ENCODE assay signal across 1 cellular context in the genomic region with DNA sequence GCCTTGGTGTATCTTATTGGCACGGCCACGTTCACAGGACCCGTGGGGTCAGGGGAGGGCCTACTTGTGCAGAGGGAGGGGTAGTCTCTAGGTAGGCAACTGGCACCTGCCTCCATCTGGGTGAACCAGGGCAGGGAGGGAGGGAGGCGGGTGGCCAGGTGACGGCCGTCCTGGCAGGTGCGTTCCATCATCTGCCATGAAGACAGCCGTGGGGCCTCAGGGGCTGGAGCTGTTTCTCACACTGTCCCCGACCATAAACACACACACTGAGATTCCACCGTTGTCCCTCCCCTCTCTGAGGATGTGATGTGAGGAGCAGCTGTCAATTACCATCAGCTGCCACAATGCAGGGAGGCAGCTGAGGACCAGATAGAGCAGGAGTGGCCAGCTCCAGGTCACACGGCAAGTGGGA.
TF ChIP-seq lines count a peak whose summit lies in the region.

No MANE protein-coding gene starts in this region.

TF ChIP-seq in neural cell, 6 proteins besides CTCF, POLR2A, EP300 and RAD21 (continued from another document):
- TF ChIP-seq, protein P1, sequence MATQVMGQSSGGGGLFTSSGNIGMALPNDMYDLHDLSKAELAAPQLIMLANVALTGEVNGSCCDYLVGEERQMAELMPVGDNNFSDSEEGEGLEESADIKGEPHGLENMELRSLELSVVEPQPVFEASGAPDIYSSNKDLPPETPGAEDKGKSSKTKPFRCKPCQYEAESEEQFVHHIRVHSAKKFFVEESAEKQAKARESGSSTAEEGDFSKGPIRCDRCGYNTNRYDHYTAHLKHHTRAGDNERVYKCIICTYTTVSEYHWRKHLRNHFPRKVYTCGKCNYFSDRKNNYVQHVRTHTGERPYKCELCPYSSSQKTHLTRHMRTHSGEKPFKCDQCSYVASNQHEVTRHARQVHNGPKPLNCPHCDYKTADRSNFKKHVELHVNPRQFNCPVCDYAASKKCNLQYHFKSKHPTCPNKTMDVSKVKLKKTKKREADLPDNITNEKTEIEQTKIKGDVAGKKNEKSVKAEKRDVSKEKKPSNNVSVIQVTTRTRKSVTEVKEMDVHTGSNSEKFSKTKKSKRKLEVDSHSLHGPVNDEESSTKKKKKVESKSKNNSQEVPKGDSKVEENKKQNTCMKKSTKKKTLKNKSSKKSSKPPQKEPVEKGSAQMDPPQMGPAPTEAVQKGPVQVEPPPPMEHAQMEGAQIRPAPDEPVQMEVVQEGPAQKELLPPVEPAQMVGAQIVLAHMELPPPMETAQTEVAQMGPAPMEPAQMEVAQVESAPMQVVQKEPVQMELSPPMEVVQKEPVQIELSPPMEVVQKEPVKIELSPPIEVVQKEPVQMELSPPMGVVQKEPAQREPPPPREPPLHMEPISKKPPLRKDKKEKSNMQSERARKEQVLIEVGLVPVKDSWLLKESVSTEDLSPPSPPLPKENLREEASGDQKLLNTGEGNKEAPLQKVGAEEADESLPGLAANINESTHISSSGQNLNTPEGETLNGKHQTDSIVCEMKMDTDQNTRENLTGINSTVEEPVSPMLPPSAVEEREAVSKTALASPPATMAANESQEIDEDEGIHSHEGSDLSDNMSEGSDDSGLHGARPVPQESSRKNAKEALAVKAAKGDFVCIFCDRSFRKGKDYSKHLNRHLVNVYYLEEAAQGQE (IDR thresholded peaks at IDR 0.05; ENCODE audit: borderline replicate concordance) = no peak
- TF ChIP-seq TAF1 (IDR thresholded peaks at IDR 0.05; ENCODE audit: low read depth) = no peak
- no peak for TF ChIP-seq MXI1 (conservative IDR thresholded peaks at IDR 0.05; ENCODE audit: poor library complexity, severe bottlenecking)
TF ChIP-seq in neural cell: peak in this region for 0.
